8 cellular contexts compared by ENCODE assay signal in the genomic region with DNA sequence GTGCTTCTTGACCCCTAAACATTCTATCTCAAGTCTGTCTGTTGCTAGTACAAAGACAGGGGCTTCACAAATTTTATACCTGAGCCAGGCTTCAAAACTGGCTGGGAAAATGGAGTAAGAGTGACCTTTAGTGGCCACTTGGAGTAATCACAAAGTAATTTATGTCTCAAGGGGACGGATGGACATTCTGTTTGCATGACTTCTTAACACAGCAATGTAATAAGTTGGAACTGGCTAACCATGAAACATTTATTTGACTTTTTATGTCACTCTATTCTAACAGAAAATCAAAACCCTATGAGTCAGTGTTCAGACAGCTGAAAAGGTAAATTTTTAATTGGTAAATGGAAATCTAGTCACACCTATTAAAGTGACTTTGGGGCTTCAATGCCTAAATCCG.
A peak's percentile ranks its signal among the peaks of the same experiment; 100 is the strongest.
DNase-seq lines count a peak whose midpoint lies in the region; ATAC-seq and TF ChIP-seq lines count a peak whose summit lies in the region.

No MANE protein-coding gene starts in this region.

- H3K27ac ChIP-seq in psoas muscle = no peak overlapping the region

- H3K4me3 ChIP-seq in AG09309 (ENCODE audit: control insufficient read depth, low read depth, low read length) (no peak overlapping the region), psoas muscle (no peak overlapping the region)

- DNase-seq in AG09309 (ENCODE audit: low read depth) = peak; percentile 64
- DNase-seq in Kasumi-1 (lab: John Stamatoyannopoulos, UW) = peak; percentile 43 to 53
- peak; percentile 49 for DNase-seq in SK-N-DZ (ENCODE audit: low spot score)
- peak; percentile 48 for DNase-seq in foreskin melanocyte
- DNase-seq in psoas muscle = no peak
- no peak for DNase-seq in HuH-7.5 (ENCODE audit: low spot score)

- H3K4me1 ChIP-seq in psoas muscle = peaks cover 7% of the 10 kb centered on the region

- WGBS in psoas muscle, 3 donors = 23 to 32% (median 30%) methylated on average over 2 of the region's 2 CpGs

- H3K9me3 ChIP-seq in psoas muscle = no peaks in the 10 kb centered on the region

- peak; percentile 68 for ATAC-seq in GM18909 (IDR thresholded peaks at IDR 0.05; ENCODE audit: poor library complexity, unreplicated experiment)
- ATAC-seq in psoas muscle = peak; percentile 76 to 94 (median 90)
- no peak for ATAC-seq in HG02588 (IDR thresholded peaks at IDR 0.05; ENCODE audit: unreplicated experiment)

- H3K36me3 ChIP-seq in psoas muscle (ENCODE audit: insufficient read depth in 1 of 2, low read depth in 1 of 2) = no peaks in the 10 kb centered on the region

- H3K27me3 ChIP-seq in psoas muscle (ENCODE audit: insufficient read depth in 3 of 3, low read length in 2 of 3) = no peaks in the 10 kb centered on the region

- TF ChIP-seq CTCF in AG09309 (IDR thresholded peaks at IDR 0.05; ENCODE audit: control insufficient read depth, insufficient read depth, low read depth, low read length, missing control alignments) (peak; percentile 65), psoas muscle (IDR thresholded peaks at IDR 0.05) (peak; percentile 72)

- intact Hi-C loops in psoas muscle (cut with DNase I) = loop anchor here (5.0 to 10.0 kb wide), 8 partner anchors 153 to 1017 kb away; partner anchors contain the start of gene SPRY1 (in 1 of the 2)

Comparison
In these comparisons a context has a peak if more than half of its experiments do, and no peak if none do; other contexts are left out.
1. DNase-seq: peak in AG09309 (single experiment), Kasumi-1 (2 of 2), SK-N-DZ (single experiment) and foreskin melanocyte (single experiment); none in psoas muscle (0 of 2) and HuH-7.5 (single experiment).